36 cellular contexts compared by ENCODE assay signal in the genomic region with DNA sequence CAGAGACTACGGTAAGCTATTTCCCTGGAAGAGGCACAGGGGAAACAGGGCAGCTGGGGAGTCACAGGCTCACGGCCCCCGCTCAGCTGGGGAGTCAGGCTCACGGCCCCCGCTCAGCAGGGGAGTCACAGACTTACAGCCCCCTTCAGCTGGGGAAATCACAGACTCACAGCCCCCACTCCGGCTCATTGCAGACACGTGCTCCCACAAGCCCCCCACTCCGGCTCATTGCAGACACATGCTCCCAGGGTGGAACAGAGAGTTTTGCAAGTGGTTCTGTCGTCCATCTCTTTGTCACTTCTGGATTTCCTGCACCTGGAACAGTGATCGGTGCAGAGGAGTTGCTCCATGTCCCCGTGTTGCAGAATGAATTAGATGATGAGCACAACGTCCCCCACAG.
"Had no signal": no experiment of that assay in that cellular context is flagged by ENCODE, and none has a peak within 500 bp of the region (broad histone marks: within the 10 kb centered on the region; RNA-seq: fewer than 3 reads in every experiment).

No MANE protein-coding gene starts in this region.

- H3K27me3 ChIP-seq: ascending aorta, cardiac muscle cell had no signal

- H3K9me3 Mint-ChIP-seq: activated CD4-positive, alpha-beta memory T cell treated with anti-CD3 and anti-CD28 coated beads, Interleukin-2, amount 10 ng/mL, durations not matched to agents 7 days and 5 days; activated CD4-positive, alpha-beta T cell treated with anti-CD3 and anti-CD28 coated beads, Interleukin-2, amount 10 ng/mL, durations not matched to agents 7 days and 5 days; activated naive CD4-positive, alpha-beta T cell treated with anti-CD3 and anti-CD28 coated beads, Interleukin-2, amount 10 ng/mL, durations not matched to agents 7 days and 5 days; activated naive CD4-positive, alpha-beta T cell treated with anti-CD3 and anti-CD28 coated beads, Interleukin-2, amount 50 U/mL, for 24 hours; activated naive CD8-positive, alpha-beta T cell treated with anti-CD3 and anti-CD28 coated beads, Interleukin-2, amount 10 ng/mL, durations not matched to agents 7 days and 5 days; activated naive CD8-positive, alpha-beta T cell treated with anti-CD3 and anti-CD28 coated beads, Interleukin-2, amount 50 U/mL, for 24 hours; activated T-cell treated with anti-CD3 and anti-CD28 coated beads, Interleukin-2, amount 50 U/mL, for 24 hours; activated T-helper 2 cell treated with anti-CD3 and anti-CD28 coated beads, Interferon-gamma antibody, Interleukin-2, Interleukin-4, amounts not matched to agents 10 μg/mL and 5 μg/mL and 100 μg/mL, durations not matched to agents 14 hours and 24 hours and 36 hours; central memory CD8-positive, alpha-beta T cell; T-helper 1 cell treated with Interleukin-12 subunit alpha and Interleukin-12 subunit beta and Interleukin-4 antibody, amounts not matched to agents 30 μg/mL and 1 μg/mL, for 36 hours had no signal

- ATAC-seq: activated CD4-positive, CD25-positive, alpha-beta regulatory T cell treated with anti-CD3 and anti-CD28 coated beads, Interleukin-2, amount 50 U/mL, for 24 hours; activated CD8-positive, alpha-beta memory T cell treated with anti-CD3 and anti-CD28 coated beads, Interleukin-2, amount 10 ng/mL, durations not matched to agents 7 days and 5 days; activated CD8-positive, alpha-beta T cell treated with anti-CD3 and anti-CD28 coated beads, Interleukin-2, amount 10 ng/mL, durations not matched to agents 7 days and 5 days; activated naive CD8-positive, alpha-beta T cell treated with anti-CD3 and anti-CD28 coated beads, Interleukin-2, amount 50 U/mL, for 24 hours; WTC11 had no signal

- H3K27me3 Mint-ChIP-seq: activated CD4-positive, alpha-beta memory T cell treated with anti-CD3 and anti-CD28 coated beads, Interleukin-2, amount 10 ng/mL, durations not matched to agents 7 days and 5 days; activated CD4-positive, alpha-beta T cell treated with anti-CD3 and anti-CD28 coated beads, Interleukin-2, amount 10 ng/mL, durations not matched to agents 7 days and 5 days; activated CD8-positive, alpha-beta memory T cell treated with anti-CD3 and anti-CD28 coated beads, Interleukin-2, amount 10 ng/mL, durations not matched to agents 7 days and 5 days; activated naive CD4-positive, alpha-beta T cell treated with anti-CD3 and anti-CD28 coated beads, Interleukin-2, amount 10 ng/mL, durations not matched to agents 7 days and 5 days; activated naive CD4-positive, alpha-beta T cell treated with anti-CD3 and anti-CD28 coated beads, Interleukin-2, amount 50 U/mL, for 24 hours; activated naive CD8-positive, alpha-beta T cell; activated naive CD8-positive, alpha-beta T cell treated with anti-CD3 and anti-CD28 coated beads, Interleukin-2, amount 10 ng/mL, durations not matched to agents 7 days and 5 days; activated naive CD8-positive, alpha-beta T cell treated with anti-CD3 and anti-CD28 coated beads, Interleukin-2, amount 50 U/mL, for 24 hours; activated T-cell treated with anti-CD3 and anti-CD28 coated beads, Interleukin-2, amount 50 U/mL, for 24 hours; central memory CD8-positive, alpha-beta T cell had no signal

- H3K4me3 ChIP-seq: ascending aorta, cardiac muscle cell had no signal

- H3K4me1 ChIP-seq: ascending aorta had no signal

- H3K4me1 Mint-ChIP-seq: activated CD4-positive, alpha-beta memory T cell treated with anti-CD3 and anti-CD28 coated beads, Interleukin-2, amount 10 ng/mL, durations not matched to agents 7 days and 5 days; activated CD4-positive, alpha-beta T cell treated with anti-CD3 and anti-CD28 coated beads, Interleukin-2, amount 10 ng/mL, durations not matched to agents 7 days and 5 days; activated CD8-positive, alpha-beta memory T cell treated with anti-CD3 and anti-CD28 coated beads, Interleukin-2, amount 10 ng/mL, durations not matched to agents 7 days and 5 days; activated naive CD4-positive, alpha-beta T cell treated with anti-CD3 and anti-CD28 coated beads, Interleukin-2, amount 10 ng/mL, durations not matched to agents 7 days and 5 days; activated naive CD4-positive, alpha-beta T cell treated with anti-CD3 and anti-CD28 coated beads, Interleukin-2, amount 50 U/mL, for 24 hours; activated naive CD8-positive, alpha-beta T cell treated with anti-CD3 and anti-CD28 coated beads, Interleukin-2, amount 10 ng/mL, durations not matched to agents 7 days and 5 days; activated naive CD8-positive, alpha-beta T cell treated with anti-CD3 and anti-CD28 coated beads, Interleukin-2, amount 50 U/mL, for 24 hours; central memory CD8-positive, alpha-beta T cell had no signal

- H3K27ac Mint-ChIP-seq: activated CD4-positive, alpha-beta memory T cell treated with anti-CD3 and anti-CD28 coated beads, Interleukin-2, amount 10 ng/mL, durations not matched to agents 7 days and 5 days; activated CD4-positive, alpha-beta T cell treated with anti-CD3 and anti-CD28 coated beads, Interleukin-2, amount 10 ng/mL, durations not matched to agents 7 days and 5 days; activated CD8-positive, alpha-beta memory T cell treated with anti-CD3 and anti-CD28 coated beads, Interleukin-2, amount 10 ng/mL, durations not matched to agents 7 days and 5 days; activated CD8-positive, alpha-beta T cell treated with anti-CD3 and anti-CD28 coated beads, Interleukin-2, amount 10 ng/mL, durations not matched to agents 7 days and 5 days; activated naive CD4-positive, alpha-beta T cell treated with anti-CD3 and anti-CD28 coated beads, Interleukin-2, amount 10 ng/mL, durations not matched to agents 7 days and 5 days; activated naive CD4-positive, alpha-beta T cell treated with anti-CD3 and anti-CD28 coated beads, Interleukin-2, amount 50 U/mL, for 24 hours; activated naive CD8-positive, alpha-beta T cell; activated naive CD8-positive, alpha-beta T cell treated with anti-CD3 and anti-CD28 coated beads, Interleukin-2, amount 10 ng/mL, durations not matched to agents 7 days and 5 days; activated naive CD8-positive, alpha-beta T cell treated with anti-CD3 and anti-CD28 coated beads, Interleukin-2, amount 50 U/mL, for 24 hours; activated T-cell treated with anti-CD3 and anti-CD28 coated beads, Interleukin-2, amount 50 U/mL, for 24 hours; activated T-helper 2 cell treated with anti-CD3 and anti-CD28 coated beads, Interferon-gamma antibody, Interleukin-2, Interleukin-4, amounts not matched to agents 10 μg/mL and 5 μg/mL and 100 μg/mL, durations not matched to agents 14 hours and 24 hours and 36 hours; T-helper 1 cell treated with Interleukin-12 subunit alpha and Interleukin-12 subunit beta and Interleukin-4 antibody, amounts not matched to agents 30 μg/mL and 1 μg/mL, for 36 hours; T-helper 2 cell treated with Interferon-gamma antibody and Interleukin-4, amounts not matched to agents 5 μg/mL and 100 μg/mL, for 36 hours; WTC11 had no signal

- H3K36me3 Mint-ChIP-seq: activated CD8-positive, alpha-beta memory T cell treated with anti-CD3 and anti-CD28 coated beads, Interleukin-2, amount 10 ng/mL, durations not matched to agents 7 days and 5 days; activated naive CD4-positive, alpha-beta T cell treated with anti-CD3 and anti-CD28 coated beads, Interleukin-2, amount 10 ng/mL, durations not matched to agents 7 days and 5 days; activated naive CD4-positive, alpha-beta T cell treated with anti-CD3 and anti-CD28 coated beads, Interleukin-2, amount 50 U/mL, for 24 hours; activated naive CD8-positive, alpha-beta T cell; activated naive CD8-positive, alpha-beta T cell treated with anti-CD3 and anti-CD28 coated beads, Interleukin-2, amount 10 ng/mL, durations not matched to agents 7 days and 5 days; brain had no signal

- H3K9me3 ChIP-seq: ascending aorta had no signal

- DNase-seq: activated CD4-positive, alpha-beta memory T cell treated with anti-CD3 and anti-CD28 coated beads, Interleukin-2, amount 10 ng/mL, durations not matched to agents 7 days and 5 days; activated CD4-positive, alpha-beta T cell treated with anti-CD3 and anti-CD28 coated beads for 4 hours; activated CD4-positive, alpha-beta T cell treated with anti-CD3 and anti-CD28 coated beads, Interleukin-2, amount 10 ng/mL, durations not matched to agents 7 days and 5 days; activated CD4-positive, alpha-beta T cell treated with anti-CD3 and anti-CD28 coated beads, Interleukin-2, amount 50 U/mL, for 48 hours; activated CD4-positive, CD25-positive, alpha-beta regulatory T cell; activated CD8-positive, alpha-beta memory T cell treated with anti-CD3 and anti-CD28 coated beads for 24 hours; activated CD8-positive, alpha-beta memory T cell treated with anti-CD3 and anti-CD28 coated beads, Interleukin-2, amount 10 ng/mL, durations not matched to agents 7 days and 5 days; activated CD8-positive, alpha-beta memory T cell treated with anti-CD3 and anti-CD28 coated beads, Interleukin-2, amount 50 U/mL, for 48 hours; activated CD8-positive, alpha-beta T cell treated with anti-CD3 and anti-CD28 coated beads, Interleukin-2, amount 10 ng/mL, durations not matched to agents 7 days and 5 days; activated effector memory CD4-positive, alpha-beta T cell treated with Interleukin-2 at 50 U/mL for 16 hours; activated gamma-delta T cell; activated naive CD4-positive, alpha-beta T cell treated with anti-CD3 and anti-CD28 coated beads, Interleukin-2, amount 10 ng/mL, durations not matched to agents 7 days and 5 days; activated naive CD4-positive, alpha-beta T cell treated with Interleukin-2 at 50 U/mL for 16 hours; activated naive CD8-positive, alpha-beta T cell treated with anti-CD3 and anti-CD28 coated beads, Interleukin-2, amount 10 ng/mL, durations not matched to agents 7 days and 5 days; activated naive CD8-positive, alpha-beta T cell treated with anti-CD3 and anti-CD28 coated beads, Interleukin-2, amount 50 U/mL, for 24 hours; activated T-cell treated with anti-CD3 and anti-CD28 coated beads, Interleukin-2, amount 50 U/mL, for 24 hours; activated T-cell treated with anti-CD3 and anti-CD28 coated beads, Interleukin-2, amount 50 U/mL, for 48 hours; amygdala; anterior cingulate cortex; caudate nucleus; cerebellar nuclear complex; T-helper 1 cell; T-helper 2 cell; T-helper 9 cell; WERI-Rb-1 had no signal

- H3K27ac ChIP-seq: ascending aorta, cardiac muscle cell, WERI-Rb-1 had no signal

- H3K4me3 Mint-ChIP-seq: activated CD4-positive, alpha-beta memory T cell treated with anti-CD3 and anti-CD28 coated beads, Interleukin-2, amount 10 ng/mL, durations not matched to agents 7 days and 5 days; activated CD4-positive, alpha-beta T cell treated with anti-CD3 and anti-CD28 coated beads, Interleukin-2, amount 10 ng/mL, durations not matched to agents 7 days and 5 days; activated CD8-positive, alpha-beta memory T cell treated with anti-CD3 and anti-CD28 coated beads, Interleukin-2, amount 10 ng/mL, durations not matched to agents 7 days and 5 days; activated CD8-positive, alpha-beta T cell treated with anti-CD3 and anti-CD28 coated beads, Interleukin-2, amount 10 ng/mL, durations not matched to agents 7 days and 5 days; activated naive CD4-positive, alpha-beta T cell treated with anti-CD3 and anti-CD28 coated beads, Interleukin-2, amount 10 ng/mL, durations not matched to agents 7 days and 5 days; activated naive CD4-positive, alpha-beta T cell treated with anti-CD3 and anti-CD28 coated beads, Interleukin-2, amount 50 U/mL, for 24 hours; activated naive CD8-positive, alpha-beta T cell; activated naive CD8-positive, alpha-beta T cell treated with anti-CD3 and anti-CD28 coated beads, Interleukin-2, amount 10 ng/mL, durations not matched to agents 7 days and 5 days; activated naive CD8-positive, alpha-beta T cell treated with anti-CD3 and anti-CD28 coated beads, Interleukin-2, amount 50 U/mL, for 24 hours; activated T-cell treated with anti-CD3 and anti-CD28 coated beads, Interleukin-2, amount 50 U/mL, for 24 hours; central memory CD8-positive, alpha-beta T cell; T-helper 1 cell treated with Interleukin-12 subunit alpha and Interleukin-12 subunit beta and Interleukin-4 antibody, amounts not matched to agents 30 μg/mL and 1 μg/mL, for 36 hours; T-helper 2 cell treated with Interferon-gamma antibody and Interleukin-4, amounts not matched to agents 5 μg/mL and 100 μg/mL, for 36 hours; WTC11 had no signal

- H3K36me3 ChIP-seq: ascending aorta, cardiac muscle cell, WERI-Rb-1 had no signal
